In the genomic region with DNA sequence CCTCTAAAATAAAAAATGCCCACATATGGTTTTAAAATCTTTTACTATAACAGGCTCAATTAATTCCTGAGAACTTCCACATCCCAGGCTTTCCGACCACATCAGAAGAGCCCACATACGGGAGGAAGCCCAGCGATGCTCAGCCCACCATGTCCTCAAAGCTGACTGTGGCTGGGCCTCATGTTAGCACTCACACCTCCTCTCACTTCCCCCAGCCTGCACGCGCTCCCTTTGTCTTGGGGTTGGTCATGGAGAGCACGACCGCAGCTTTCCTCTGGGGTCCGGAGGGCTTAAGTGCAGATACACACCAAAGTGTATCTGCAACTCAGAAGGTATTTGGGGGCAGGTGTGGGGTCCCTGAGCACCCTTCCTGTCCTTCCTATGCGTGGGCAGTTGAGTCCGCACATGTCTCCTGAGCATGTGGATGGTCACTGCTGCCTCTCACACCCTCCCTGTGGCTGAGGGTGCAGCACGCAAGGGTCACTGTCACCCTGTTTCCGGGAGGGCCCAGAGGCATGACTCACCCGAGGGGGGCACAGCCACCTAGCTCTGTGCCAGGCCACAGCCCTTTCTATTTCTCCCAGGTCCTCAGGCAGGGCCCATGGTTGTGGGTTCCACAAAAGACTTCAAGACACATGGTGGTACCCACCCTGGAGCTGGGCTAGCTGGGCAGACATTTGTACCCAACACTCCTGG, we compare ENCODE assay signal across 8 cellular contexts. TPM values are rescaled to one million over a fixed set of nuclear protein-coding genes. Genes with fewer than 3 reads are reported as not detected.
A peak's percentile ranks its signal among the peaks of the same experiment; 100 is the strongest.
DNase-seq lines count a peak whose midpoint lies in the region; ATAC-seq, FAIRE-seq and TF ChIP-seq lines count a peak whose summit lies in the region.

No MANE protein-coding gene starts in this region.

- WGBS in right lobe of liver (ENCODE audit: insufficient coverage, low coverage, low lambda C conversion rate, missing lambda C conversion rate): 77% methylated on average over 10 of the region's 13 CpGs
- WGBS in HepG2 (ENCODE audit: low lambda C conversion rate): 96% methylated on average over 9 of the region's 13 CpGs

- no peak overlapping the region for H3K4me3 ChIP-seq in right lobe of liver
- no peak overlapping the region for H3K4me3 ChIP-seq in HepG2 (replicated peaks in 1 of 3; ENCODE audit: insufficient read depth in 1 of 3, low read depth in 2 of 3, low read length in 3 of 3)
- H3K4me3 ChIP-seq in mucosa of descending colon: no peak overlapping the region
- H3K4me3 ChIP-seq in vagina: no peak overlapping the region
- H3K4me3 ChIP-seq in WERI-Rb-1 (ENCODE audit: low read depth, low read length): no peak overlapping the region

- no peaks in the 10 kb centered on the region for H3K27me3 ChIP-seq in right lobe of liver
- H3K27me3 ChIP-seq in HepG2 (ENCODE audit: control insufficient read depth in 1 of 2, insufficient read depth in 2 of 2, low read length in 2 of 2): no peaks in the 10 kb centered on the region; a peak in 1 of 5 replicates
- no peaks in the 10 kb centered on the region for H3K27me3 ChIP-seq in vagina
- no peaks in the 10 kb centered on the region for H3K27me3 ChIP-seq in WERI-Rb-1 (ENCODE audit: insufficient read depth, low read depth, severe bottlenecking)

- TF ChIP-seq POLR2A in right lobe of liver (IDR thresholded peaks at IDR 0.05): no peak
- TF ChIP-seq POLR2A in HepG2 (IDR thresholded peaks at IDR 0.05; ENCODE audit: insufficient read depth in 1 of 2, low read depth in 2 of 2, low read length in 2 of 2): no peak
- TF ChIP-seq POLR2A in vagina (IDR thresholded peaks at IDR 0.05): no peak

- H2AFZ ChIP-seq in HepG2 (ENCODE audit: low read length): no peak overlapping the region

- TF ChIP-seq RAD21 in HepG2 (CRISPR knock-in tag; IDR thresholded peaks at IDR 0.05): no peak

- H3K4me1 ChIP-seq in right lobe of liver (no peaks in the 10 kb centered on the region), HepG2 (ENCODE audit: insufficient read depth, low read length) (peaks cover 14% of the 10 kb centered on the region; the same call in 1 of the 2 replicates), mucosa of descending colon (ENCODE audit: low read depth) (peaks cover 47% of the 10 kb centered on the region), vagina (peaks cover 95% of the 10 kb centered on the region)

- H3K4me1 Mint-ChIP-seq in activated naive CD8-positive, alpha-beta T cell treated with anti-CD3 and anti-CD28 coated beads for 36 hours: peaks cover 85% of the 10 kb centered on the region

- no peak overlapping the region for H3K9ac ChIP-seq in HepG2 (ENCODE audit: insufficient read depth, low read depth, low read length)

- peaks cover 0 to 84% (median 12%) of the 10 kb centered on the region in 4 donors for H3K36me3 ChIP-seq in right lobe of liver
- H3K36me3 ChIP-seq in HepG2 (replicated peaks in 1 of 2; ENCODE audit: control insufficient read depth in 1 of 2, insufficient read depth in 2 of 2, low read length in 2 of 2): peaks cover 74 to 97% of the 10 kb centered on the region in 2 experiments
- H3K36me3 ChIP-seq in mucosa of descending colon (ENCODE audit: low read depth): no peaks in the 10 kb centered on the region
- peaks cover 0 to 55% of the 10 kb centered on the region in 2 donors for H3K36me3 ChIP-seq in vagina
- peaks cover 94% of the 10 kb centered on the region for H3K36me3 ChIP-seq in WERI-Rb-1

- peaks cover 12% of the 10 kb centered on the region for H3K79me2 ChIP-seq in HepG2 (ENCODE audit: insufficient read depth, low read length)

- DNase-seq in right lobe of liver: no peak
- no peak for DNase-seq in HepG2 (ENCODE audit: low spot score)
- peak; percentile 61 for DNase-seq in activated naive CD8-positive, alpha-beta T cell treated with anti-CD3 and anti-CD28 coated beads for 36 hours
- peak in 2 of 3 donors; percentile 29 to 65 for DNase-seq in mucosa of descending colon
- DNase-seq in vagina (ENCODE audit: extremely low spot score in 2 of 2): no peak
- DNase-seq in WERI-Rb-1: no peak
- DNase-seq in NCI-H1436 treated with DMSO at 0.1 percent for 48 hours (lab: John Stamatoyannopoulos, UW): no peak
- DNase-seq in NCI-H2029 (lab: John Stamatoyannopoulos, UW): no peak

- intact Hi-C loops in right lobe of liver (cut with DNase I): no loop called here
- intact Hi-C loops in HepG2 (cut with micrococcal nuclease; ENCODE audit: unreplicated experiment): no loop called here
- intact Hi-C loops in mucosa of descending colon (cut with DNase I, micrococcal nuclease): no loop called here
- intact Hi-C loops in vagina (cut with DNase I): no loop called here

- no peaks in the 10 kb centered on the region for H3K9me3 Mint-ChIP-seq in activated naive CD8-positive, alpha-beta T cell treated with anti-CD3 and anti-CD28 coated beads for 36 hours

- in situ Hi-C loops in HepG2 (cut with HindIII; ENCODE audit: extremely low pct_ligation_motif_present, low pct_unique_long_range_greater_than_20kb): no loop called here

- no peak overlapping the region for H3K4me2 ChIP-seq in HepG2 (ENCODE audit: low read depth, low read length)

- TF ChIP-seq EP300 in HepG2 (IDR thresholded peaks at IDR 0.05; ENCODE audit: low read depth in 2 of 2, low read length in 2 of 2) (no peak), HepG2 (CRISPR knock-in tag; IDR thresholded peaks at IDR 0.05; ENCODE audit: borderline replicate concordance) (no peak)

- H3K9me3 ChIP-seq in right lobe of liver (no peaks in the 10 kb centered on the region), HepG2 (ENCODE audit: low read length) (no peaks in the 10 kb centered on the region), mucosa of descending colon (no peaks in the 10 kb centered on the region), vagina (no peaks in the 10 kb centered on the region), WERI-Rb-1 (ENCODE audit: severe bottlenecking) (no peaks in the 10 kb centered on the region)

- H3K27ac Mint-ChIP-seq in activated naive CD8-positive, alpha-beta T cell treated with anti-CD3 and anti-CD28 coated beads for 36 hours: peak overlapping the region; percentile 91

- POLR2A ChIA-PET in HepG2 (lab: Yijun Ruan, JAX): interaction anchor here (1.1 kb wide), 1 partner anchor 13 kb away, joined by 4 read pairs; no protein-coding TSS in a partner anchor

- no peak for TF ChIP-seq CTCF in right lobe of liver (IDR thresholded peaks at IDR 0.05)
- no peak for TF ChIP-seq CTCF in HepG2 (CRISPR knock-in tag; IDR thresholded peaks at IDR 0.05)
- no peak for TF ChIP-seq CTCF in mucosa of descending colon (IDR thresholded peaks at IDR 0.05)
- TF ChIP-seq CTCF in vagina (IDR thresholded peaks at IDR 0.05): no peak
- TF ChIP-seq CTCF in WERI-Rb-1 (IDR thresholded peaks at IDR 0.05; ENCODE audit: low read depth, low read length): no peak

- peak overlapping the region in 2 of 3 donors; percentile 11 to 37 for H3K27ac ChIP-seq in right lobe of liver
- no peak overlapping the region for H3K27ac ChIP-seq in HepG2 (ENCODE audit: extremely low read length, insufficient read depth, low read length)
- peak overlapping the region; percentile 84 for H3K27ac ChIP-seq in vagina
- H3K27ac ChIP-seq in WERI-Rb-1: no peak overlapping the region; the same call in 1 of the 2 replicates

- ATAC-seq in right lobe of liver (peak in 2 of 4 donors; percentile 3 to 7), HepG2 (no peak), mucosa of descending colon (no peak)

- peaks cover 59% of the 10 kb centered on the region for H3K36me3 Mint-ChIP-seq in activated naive CD8-positive, alpha-beta T cell treated with anti-CD3 and anti-CD28 coated beads for 36 hours

- no peak for FAIRE-seq in HepG2 (lab: Jason Lieb, UNC)

- CTCF ChIA-PET in HepG2 (lab: Yijun Ruan, JAX; ENCODE audit: low intra/inter-chr PET ratio, low total read pairs): no interaction called here

- H3K27me3 Mint-ChIP-seq in activated naive CD8-positive, alpha-beta T cell treated with anti-CD3 and anti-CD28 coated beads for 36 hours: no peaks in the 10 kb centered on the region

- BruUV-seq in HepG2 (replicated peaks; lab: Mats Ljungman, UMichigan): no TSS peak

- H4K20me1 ChIP-seq in HepG2 (ENCODE audit: insufficient read depth, low read length): peaks cover 22% of the 10 kb centered on the region; the same call in 1 of the 2 replicates

- peak overlapping the region; percentile 32 for H3K4me3 Mint-ChIP-seq in activated naive CD8-positive, alpha-beta T cell treated with anti-CD3 and anti-CD28 coated beads for 36 hours

TF ChIP-seq in HepG2, 621 proteins besides CTCF, POLR2A, EP300 and RAD21 (continues in another document):
- TF ChIP-seq FOSL2 (CRISPR knock-in tag; IDR thresholded peaks at IDR 0.05) (no peak), PRMT3 (CRISPR knock-in tag; IDR thresholded peaks at IDR 0.05; ENCODE audit: borderline replicate concordance, low read depth) (no peak), DPF2 (CRISPR knock-in tag; IDR thresholded peaks at IDR 0.05; ENCODE audit: borderline replicate concordance, low read depth) (no peak)

RNA-seq across cellular contexts. Expression of gene WDR1, which starts 21.2 kb away (rescaled TPM):
- total RNA-seq in right lobe of liver (100 to 1,000 TPM in 1 of 6 experiments, 10 to 100 TPM in 5; 65.1 to 149 (median 76.4) TPM), HepG2 (2016; rRNA removed; fragmentation: Illumina TruSeq; extraction: Trizol) (106 and 120 TPM in 2 replicates), mucosa of descending colon (100 to 1,000 TPM; 366 to 467 (median 380) TPM), vagina (159 TPM)
- total RNA-seq in HepG2 (2016; cell fraction: cytosol; rRNA removed; fragmentation: Illumina TruSeq; extraction: Trizol; ENCODE audit: low read depth): 50.7 and 51.7 TPM in 2 replicates
- total RNA-seq in HepG2 (2016; cell fraction: insoluble cytoplasmic fraction; rRNA removed; fragmentation: Illumina TruSeq; extraction: Trizol): 98.1 and 109 TPM in 2 replicates
- 54.9 and 56.0 TPM in 2 replicates for total RNA-seq in HepG2 (2016; cell fraction: membrane; rRNA removed; fragmentation: Illumina TruSeq; extraction: Trizol)
- 57.3 and 65.4 TPM in 2 replicates for total RNA-seq in HepG2 (2016; cell fraction: nucleus; rRNA removed; fragmentation: Illumina TruSeq; extraction: Trizol)
- 198 and 199 TPM in 2 replicates for polyA plus RNA-seq in HepG2 (2011; rRNA removed)
- 187 and 226 TPM in 2 replicates for polyA plus RNA-seq in HepG2 (2011; cell fraction: cytosol; rRNA removed)
- 166 and 177 TPM in 2 replicates for polyA plus RNA-seq in HepG2 (2011; cell fraction: nucleus; rRNA removed)
- 117 and 122 TPM in 2 replicates for polyA plus RNA-seq in HepG2 (2012)
- 33.9 and 35.4 TPM in 2 replicates for polyA plus RNA-seq in HepG2 (2016; cell fraction: cytosol; fragmentation: Illumina TruSeq; extraction: Trizol; ENCODE audit: low read depth)
- 136 and 179 TPM in 2 replicates for polyA plus RNA-seq in HepG2 (2016; cell fraction: insoluble cytoplasmic fraction; fragmentation: Illumina TruSeq; extraction: Trizol; ENCODE audit: low read depth)
- 47.7 and 51.7 TPM in 2 replicates for polyA plus RNA-seq in HepG2 (2016; cell fraction: membrane; fragmentation: Illumina TruSeq; extraction: Trizol; ENCODE audit: low read depth)
- 118 and 124 TPM in 2 replicates for polyA plus RNA-seq in HepG2 (2016; cell fraction: nucleus; fragmentation: Illumina TruSeq; extraction: Trizol; ENCODE audit: insufficient read depth, low read depth)
- 149 and 296 TPM in 2 replicates for polyA minus RNA-seq in HepG2 (2011; rRNA and poly(A)+ RNA removed; ENCODE audit: low replicate concordance)
- polyA minus RNA-seq in HepG2 (2011; cell fraction: cytosol; rRNA and poly(A)+ RNA removed): 111 and 136 TPM in 2 replicates
- polyA minus RNA-seq in HepG2 (2011; cell fraction: nucleus; rRNA and poly(A)+ RNA removed): 82.2 and 96.2 TPM in 2 replicates
- total RNA-seq in activated naive CD8-positive, alpha-beta T cell treated with anti-CD3 and anti-CD28 coated beads for 36 hours: 100 to 1,000 TPM; 372 to 385 TPM

Comparison
In these comparisons a context has a peak if more than half of its experiments do, and no peak if none do; other contexts are left out.
1. H3K27ac ChIP-seq: peak in right lobe of liver (2 of 3) and vagina (single experiment); none in HepG2 (single experiment) and WERI-Rb-1 (single experiment).
2. DNase-seq: peak in activated naive CD8-positive, alpha-beta T cell treated with anti-CD3 and anti-CD28 coated beads for 36 hours (single experiment) and mucosa of descending colon (2 of 3); none in right lobe of liver (0 of 3), HepG2 (single experiment), vagina (0 of 2), WERI-Rb-1 (single experiment), NCI-H1436 treated with DMSO at 0.1 percent for 48 hours (single experiment) and NCI-H2029 (single experiment).